In the genomic region with DNA sequence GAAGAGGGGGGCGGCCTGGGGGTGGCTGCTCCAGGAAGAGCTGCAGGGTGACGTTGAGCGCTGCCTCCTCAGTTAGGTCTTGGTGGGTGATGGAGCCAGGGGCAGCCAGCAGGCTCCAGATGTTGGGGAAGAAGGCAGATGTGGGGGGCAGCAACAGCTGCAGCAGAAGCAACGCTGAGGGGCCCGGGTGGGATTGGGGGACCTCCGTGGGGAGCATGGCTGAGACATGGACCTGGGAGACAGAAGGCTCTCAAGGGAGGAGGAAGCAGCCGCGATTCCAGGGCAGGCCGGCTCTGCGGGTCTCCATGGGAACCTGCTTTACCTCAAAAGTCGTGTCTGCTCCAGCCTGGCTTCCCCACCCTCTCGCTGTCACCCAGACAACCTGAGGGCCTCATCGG, we compare ENCODE assay signal across 9 cellular contexts. TPM values are rescaled to one million over a fixed set of nuclear protein-coding genes. Genes with fewer than 3 reads are reported as not detected.
DNase-seq lines count a peak whose midpoint lies in the region; FAIRE-seq and TF ChIP-seq lines count a peak whose summit lies in the region.
"Had no signal": no experiment of that assay in that cellular context is flagged by ENCODE, and none has a peak within 500 bp of the region (broad histone marks: within the 10 kb centered on the region; RNA-seq: fewer than 3 reads in every experiment).

No MANE protein-coding gene starts in this region.

- no peak overlapping the region for H2BK5ac ChIP-seq in H1 (ENCODE audit: low read depth, low read length)

- no peak overlapping the region for H2BK12ac ChIP-seq in H1 (ENCODE audit: low read depth, low read length)

- H3K18ac ChIP-seq in H1 (ENCODE audit: extremely low read depth, low read length) = no peak overlapping the region

- H2BK20ac ChIP-seq in H1 (ENCODE audit: low read length) = no peak overlapping the region

- H3K4me3 ChIP-seq in H1 (ENCODE audit: extremely low read depth in 1 of 4, insufficient read depth in 2 of 4, low read depth in 3 of 4, low read length in 4 of 4) = no peak overlapping the region
- H3K4me3 ChIP-seq in skeletal muscle satellite cell (ENCODE audit: low read length) = peak overlapping the region; percentile 48
- H3K4me3 ChIP-seq in HAP-1 = no peak overlapping the region
- H3K4me3 ChIP-seq: SJSA1 had no signal

- H3K14ac ChIP-seq in H1 (ENCODE audit: insufficient read length) = no peak overlapping the region

- no peak overlapping the region for H4K91ac ChIP-seq in H1 (replicated peaks; ENCODE audit: insufficient read length, low read length)

- H3K27me3 ChIP-seq in H1 (replicated peaks in 1 of 4; ENCODE audit: control insufficient read depth in 3 of 4, extremely low read depth in 1 of 4, insufficient read depth in 3 of 4, low read length in 3 of 4) = no peaks in the 10 kb centered on the region
- H3K27me3 ChIP-seq in skeletal muscle satellite cell (ENCODE audit: control insufficient read depth, insufficient read depth, low read length) = no peaks in the 10 kb centered on the region
- no peaks in the 10 kb centered on the region for H3K27me3 ChIP-seq in HAP-1 (ENCODE audit: low read depth)
- H3K27me3 ChIP-seq: SJSA1 had no signal

- WGBS in H1 (ENCODE audit: extremely low coverage in 1 of 2, insufficient coverage in 1 of 2, insufficient read length in 1 of 2, insufficient replicate concordance in 2 of 2, low coverage in 1 of 2, low lambda C conversion rate in 2 of 2, missing lambda C conversion rate in 1 of 2), 2 experiments = 86% methylated on average over 8 of the region's 13 CpGs; no CpG with 5 or more reads in 1 of the 2 experiments

- H3K4ac ChIP-seq in H1 (replicated peaks; ENCODE audit: insufficient read length, low read depth, low read length) = no peak overlapping the region

- H2BK15ac ChIP-seq in H1 (ENCODE audit: low read length) = no peak overlapping the region

- H4K20me1 ChIP-seq in H1 (replicated peaks in 1 of 2; ENCODE audit: control insufficient read depth in 1 of 2, insufficient read depth in 2 of 2, low read length in 2 of 2) = no peaks in the 10 kb centered on the region

- CTCF ChIA-PET in H1 (lab: Charles Lee; ENCODE audit: partially characterized antibody) = interaction anchor here (1.2 to 14.4 kb wide), 4 partner anchors 8 to 39 kb away, joined by 3 to 228 read pairs (median 4); partner anchors contain the start of gene VARS1

- H2BK120ac ChIP-seq in H1 (replicated peaks; ENCODE audit: low read depth, low read length) = no peak overlapping the region

- FAIRE-seq in GM12892 (lab: Jason Lieb, UNC) (peak; percentile 36), H1 (lab: Jason Lieb, UNC) (no peak)

- peak overlapping the region; percentile 40; the same call in 1 of the 2 replicates for H4K8ac ChIP-seq in H1 (ENCODE audit: extremely low read depth, insufficient read depth, low read length)

- H3K79me1 ChIP-seq in H1 (ENCODE audit: low read depth, low read length) = no peaks in the 10 kb centered on the region

- H3K27ac ChIP-seq in H1 (ENCODE audit: low read depth, low read length) = no peak overlapping the region
- H3K27ac ChIP-seq: SJSA1 had no signal

- peak overlapping the region in 1 of 2 experiments; percentile 51; a peak in 1 of 4 replicates for H3K4me2 ChIP-seq in H1 (ENCODE audit: insufficient read depth in 1 of 2, low read depth in 2 of 2, low read length in 2 of 2)
- peak overlapping the region; percentile 71 for H3K4me2 ChIP-seq in skeletal muscle satellite cell (ENCODE audit: low read length)

- no peak overlapping the region for H2AK5ac ChIP-seq in H1 (ENCODE audit: low read depth, low read length)

- H3K36me3 ChIP-seq in H1 (ENCODE audit: control insufficient read depth in 2 of 4, insufficient read depth in 4 of 4, low read length in 3 of 4) (peaks cover 7 to 34% (median 26%) of the 10 kb centered on the region in 4 experiments; a peak in 7 of 8 replicates), skeletal muscle satellite cell (ENCODE audit: insufficient read depth, low read length) (peaks cover 36% of the 10 kb centered on the region), HAP-1 (replicated peaks) (peaks cover 39% of the 10 kb centered on the region)

- H3K9ac ChIP-seq in H1 (replicated peaks in 1 of 4; ENCODE audit: extremely low read depth in 1 of 4, low read depth in 3 of 4, low read length in 3 of 4) = no peak overlapping the region
- peak overlapping the region; percentile 37 for H3K9ac ChIP-seq in skeletal muscle satellite cell (ENCODE audit: low read depth, low read length)

- H4K5ac ChIP-seq in H1 (ENCODE audit: insufficient read length, low read depth, low read length) = no peak overlapping the region

- no peak for TF ChIP-seq CTCF in H1 (IDR thresholded peaks at IDR 0.05; ENCODE audit: control extremely low read depth in 1 of 3, insufficient read depth in 1 of 3, low read depth in 1 of 3, low read length in 3 of 3)

- no peak overlapping the region for H3K23ac ChIP-seq in H1 (ENCODE audit: insufficient read length)

- TF ChIP-seq RAD21 in H1 (IDR thresholded peaks at IDR 0.05 in 1 of 2, conservative IDR thresholded peaks at IDR 0.05 in 1 of 2; ENCODE audit: low read depth in 2 of 2, low read length in 2 of 2) = no peak

- no peak overlapping the region for H3K56ac ChIP-seq in H1 (replicated peaks; ENCODE audit: insufficient read length, low read depth, low read length)

- no peak for DNase-seq in GM12892 (ENCODE audit: insufficient read length)
- DNase-seq in NCI-H748 (lab: John Stamatoyannopoulos, UW; ENCODE audit: unreplicated experiment) = peak; percentile 88
- DNase-seq in H1 (ENCODE audit: low read depth in 1 of 2, low spot score in 2 of 2) = no peak
- DNase-seq in HAP-1 (ENCODE audit: low spot score in 2 of 2) = no peak
- no peak for DNase-seq in middle frontal gyrus (ENCODE audit: extremely low spot score, low spot score)
- DNase-seq in SIG-M5 (lab: John Stamatoyannopoulos, UW) = no peak
- DNase-seq in globus pallidus (ENCODE audit: low spot score) = no peak

- no peak overlapping the region for H2AFZ ChIP-seq in H1 (ENCODE audit: low read length)

- POLR2A ChIA-PET in H1 (lab: Charles Lee; ENCODE audit: partially characterized antibody) = interaction anchor here (0.7 to 10.7 kb wide), 9 partner anchors 11 to 136 kb away, joined by 3 to 85 read pairs (median 10); partner anchors contain the start of genes DDAH2, HSPA1B, MSH5 and VARS1

- 0 out of 2 replicates have a peak, but pooled peaks cover 1% of the 10 kb centered on the region for H3K23me2 ChIP-seq in H1 (ENCODE audit: low read depth, low read length)

- H3K4me1 ChIP-seq in H1 (replicated peaks in 1 of 4; ENCODE audit: control insufficient read depth in 3 of 4, insufficient read depth in 4 of 4, low read length in 3 of 4) (peaks cover 0 to 7% (median 3%) of the 10 kb centered on the region in 4 experiments; a peak in 4 of 7 replicates), skeletal muscle satellite cell (ENCODE audit: control insufficient read depth, insufficient read depth, low read length) (peaks cover 15% of the 10 kb centered on the region), HAP-1 (peaks cover 6% of the 10 kb centered on the region)

- 0 out of 2 replicates have a peak, but pooled peaks have one; percentile 19 for TF ChIP-seq POLR2A in GM12892 (IDR thresholded peaks at IDR 0.05; ENCODE audit: low read depth, low read length)
- TF ChIP-seq POLR2A in H1 (IDR thresholded peaks at IDR 0.05; ENCODE audit: control extremely low read depth in 1 of 2, low read depth in 2 of 2, low read length in 2 of 2) = peak in 1 of 2 experiments; percentile 47; a peak in 1 of 3 replicates

- no peaks in the 10 kb centered on the region for H3K79me2 ChIP-seq in H1 (ENCODE audit: control insufficient read depth in 1 of 2, insufficient read depth in 2 of 2, low read length in 2 of 2)

- H3K9me3 ChIP-seq in H1 (ENCODE audit: insufficient read depth in 2 of 2, low read depth in 1 of 2, low read length in 1 of 2) = no peaks in the 10 kb centered on the region
- H3K9me3 ChIP-seq in skeletal muscle satellite cell (replicated peaks; ENCODE audit: low read length) = no peaks in the 10 kb centered on the region
- H3K9me3 ChIP-seq in HAP-1 = no peaks in the 10 kb centered on the region
- H3K9me3 ChIP-seq: SJSA1 had no signal

- no peak for TF ChIP-seq EP300 in H1 (IDR thresholded peaks at IDR 0.05; ENCODE audit: borderline replicate concordance in 1 of 2, low read depth in 2 of 2, low read length in 2 of 2)

- in situ Hi-C loops in HAP-1 (cut with MboI; ENCODE audit: low sequenced_read_pairs) = no loop called here

RNA-seq across cellular contexts. Expression of gene VWA7, which starts 0.6 kb away (rescaled TPM):
- polyA plus RNA-seq in GM12892 (2012; ENCODE audit: missing spikeins) = 1.2 TPM
- 1.5 and 2.1 TPM in 2 replicates for total RNA-seq in H1 (2021; fragmentation: NEBNext Ultra II Directional; extraction: Animal tissue kit (Norgen Biotek cat#: 25700))
- polyA plus RNA-seq in H1 (2011; rRNA removed) = 0.82 and 1.1 TPM in 2 replicates
- polyA plus RNA-seq in H1 (2011; cell fraction: cytosol; rRNA removed) = 0.93 TPM
- 4.2 TPM for polyA plus RNA-seq in H1 (2011; cell fraction: nucleus; rRNA removed)
- polyA plus RNA-seq in H1 (2012, experiment 1 of 2) = 1.3 to 2.1 TPM (median 1.5 TPM) in 4 replicates
- polyA plus RNA-seq in H1 (2012, experiment 2 of 2) = 0.68 TPM
- polyA plus RNA-seq in H1 (2013, experiment 1 of 2) = 0.97 TPM
- polyA plus RNA-seq in H1 (2013, experiment 2 of 2) = 0.48 TPM
- polyA minus RNA-seq in H1 (2011; rRNA and poly(A)+ RNA removed) = 0.15 and 0.95 TPM in 2 replicates
- 0.88 TPM for polyA minus RNA-seq in H1 (2011; cell fraction: cytosol; rRNA and poly(A)+ RNA removed)
- polyA minus RNA-seq in H1 (2011; cell fraction: nucleus; rRNA and poly(A)+ RNA removed) = 3.4 TPM
- total RNA-seq in skeletal muscle satellite cell (2012; rRNA removed) = 0.22 and 0.25 TPM in 2 replicates
- total RNA-seq: SJSA1 had no signal

RNA-seq across cellular contexts. Expression of gene SAPCD1, which starts 14.1 kb away (rescaled TPM):
- 27.3 TPM for polyA plus RNA-seq in GM12892 (2012; ENCODE audit: missing spikeins)
- 3.4 and 5.9 TPM in 2 replicates for total RNA-seq in H1 (2021; fragmentation: NEBNext Ultra II Directional; extraction: Animal tissue kit (Norgen Biotek cat#: 25700))
- 3.1 and 4.4 TPM in 2 replicates for polyA plus RNA-seq in H1 (2011; rRNA removed)
- polyA plus RNA-seq in H1 (2011; cell fraction: cytosol; rRNA removed) = 8.2 TPM
- 40.1 TPM for polyA plus RNA-seq in H1 (2011; cell fraction: nucleus; rRNA removed)
- 6.1 to 13.3 TPM (median 9.4 TPM) in 4 replicates for polyA plus RNA-seq in H1 (2012, experiment 1 of 2)
- 0.63 TPM for polyA plus RNA-seq in H1 (2012, experiment 2 of 2)
- 2.0 TPM for polyA plus RNA-seq in H1 (2013, experiment 1 of 2)
- 1.9 TPM for polyA plus RNA-seq in H1 (2013, experiment 2 of 2)
- 1.4 TPM in 1 of 2 replicates, not detected in the other for polyA minus RNA-seq in H1 (2011; rRNA and poly(A)+ RNA removed)
- polyA minus RNA-seq in H1 (2011; cell fraction: cytosol; rRNA and poly(A)+ RNA removed) = 1.5 TPM
- polyA minus RNA-seq in H1 (2011; cell fraction: nucleus; rRNA and poly(A)+ RNA removed) = 1.7 TPM
- 3.3 TPM in 1 of 2 replicates, not detected in the other for total RNA-seq in skeletal muscle satellite cell (2012; rRNA removed)

RNA-seq across cellular contexts. Expression of gene VARS1, which starts 19.0 kb away (rescaled TPM):
- 54.6 TPM for polyA plus RNA-seq in GM12892 (2012; ENCODE audit: missing spikeins)
- 162 and 163 TPM in 2 replicates for total RNA-seq in H1 (2021; fragmentation: NEBNext Ultra II Directional; extraction: Animal tissue kit (Norgen Biotek cat#: 25700))
- 53.5 and 99.3 TPM in 2 replicates for polyA plus RNA-seq in H1 (2011; rRNA removed)
- 38.7 TPM for polyA plus RNA-seq in H1 (2011; cell fraction: cytosol; rRNA removed)
- polyA plus RNA-seq in H1 (2011; cell fraction: nucleus; rRNA removed) = 191 TPM
- polyA plus RNA-seq in H1 (2012, experiment 1 of 2) = 141 to 169 TPM (median 165 TPM) in 4 replicates
- polyA plus RNA-seq in H1 (2012, experiment 2 of 2) = 254 TPM
- polyA plus RNA-seq in H1 (2013, experiment 1 of 2) = 75.9 TPM
- 66.0 TPM for polyA plus RNA-seq in H1 (2013, experiment 2 of 2)
- 123 and 151 TPM in 2 replicates for polyA minus RNA-seq in H1 (2011; rRNA and poly(A)+ RNA removed)
- polyA minus RNA-seq in H1 (2011; cell fraction: cytosol; rRNA and poly(A)+ RNA removed) = 89.3 TPM
- polyA minus RNA-seq in H1 (2011; cell fraction: nucleus; rRNA and poly(A)+ RNA removed) = 72.5 TPM
- 94.8 and 116 TPM in 2 replicates for total RNA-seq in skeletal muscle satellite cell (2012; rRNA removed)

RNA-seq across cellular contexts. Expression of gene LSM2, which starts 30.2 kb away (rescaled TPM):
- polyA plus RNA-seq in GM12892 (2012; ENCODE audit: missing spikeins) = 161 TPM
- total RNA-seq in H1 (2021; fragmentation: NEBNext Ultra II Directional; extraction: Animal tissue kit (Norgen Biotek cat#: 25700)) = 127 and 132 TPM in 2 replicates
- 168 and 173 TPM in 2 replicates for polyA plus RNA-seq in H1 (2011; rRNA removed)
- 120 TPM for polyA plus RNA-seq in H1 (2011; cell fraction: cytosol; rRNA removed)
- 113 TPM for polyA plus RNA-seq in H1 (2011; cell fraction: nucleus; rRNA removed)
- polyA plus RNA-seq in H1 (2012, experiment 1 of 2) = 145 to 181 TPM (median 164 TPM) in 4 replicates
- polyA plus RNA-seq in H1 (2012, experiment 2 of 2) = 295 TPM
- polyA plus RNA-seq in H1 (2013, experiment 1 of 2) = 152 TPM
- polyA plus RNA-seq in H1 (2013, experiment 2 of 2) = 160 TPM
- polyA minus RNA-seq in H1 (2011; rRNA and poly(A)+ RNA removed) = 71.6 and 92.1 TPM in 2 replicates
- polyA minus RNA-seq in H1 (2011; cell fraction: cytosol; rRNA and poly(A)+ RNA removed) = 62.2 TPM
- polyA minus RNA-seq in H1 (2011; cell fraction: nucleus; rRNA and poly(A)+ RNA removed) = 26.8 TPM
- 46.1 and 49.7 TPM in 2 replicates for total RNA-seq in skeletal muscle satellite cell (2012; rRNA removed)

RNA-seq across cellular contexts. Expression of gene MSH5, which starts 36.8 kb away (rescaled TPM):
- 68.4 TPM for polyA plus RNA-seq in GM12892 (2012; ENCODE audit: missing spikeins)
- total RNA-seq in H1 (2021; fragmentation: NEBNext Ultra II Directional; extraction: Animal tissue kit (Norgen Biotek cat#: 25700)) = 21.3 and 25.3 TPM in 2 replicates
- 26.5 and 34.5 TPM in 2 replicates for polyA plus RNA-seq in H1 (2011; rRNA removed)
- 29.5 TPM for polyA plus RNA-seq in H1 (2011; cell fraction: cytosol; rRNA removed)
- polyA plus RNA-seq in H1 (2011; cell fraction: nucleus; rRNA removed) = 149 TPM
- 16.0 to 22.5 TPM (median 20.5 TPM) in 4 replicates for polyA plus RNA-seq in H1 (2012, experiment 1 of 2)
- 5.4 TPM for polyA plus RNA-seq in H1 (2012, experiment 2 of 2)
- polyA plus RNA-seq in H1 (2013, experiment 1 of 2) = 15.6 TPM
- 14.5 TPM for polyA plus RNA-seq in H1 (2013, experiment 2 of 2)
- 36.0 and 38.2 TPM in 2 replicates for polyA minus RNA-seq in H1 (2011; rRNA and poly(A)+ RNA removed)
- polyA minus RNA-seq in H1 (2011; cell fraction: cytosol; rRNA and poly(A)+ RNA removed) = 19.8 TPM
- polyA minus RNA-seq in H1 (2011; cell fraction: nucleus; rRNA and poly(A)+ RNA removed) = 72.1 TPM
- total RNA-seq in skeletal muscle satellite cell (2012; rRNA removed) = 13.8 and 19.3 TPM in 2 replicates
